In genomic region chr7:99125505-99125865, GRCh38 we compare ENCODE assay signal across 1 cellular context.
TF ChIP-seq lines count a peak whose summit lies in the region.

No MANE protein-coding gene starts in this region.

TF ChIP-seq in HEK293, 187 proteins besides CTCF, POLR2A, EP300 and RAD21 (continued from another document):
- TF ChIP-seq PRDM2 (tag by site-specific recombination; IDR thresholded peaks at IDR 0.05; ENCODE audit: borderline replicate concordance) (no peak), ZNF513 (tag by site-specific recombination; IDR thresholded peaks at IDR 0.05) (peak; percentile 29; the same call in 1 of the 2 replicates), SCRT2 (tag by site-specific recombination; IDR thresholded peaks at IDR 0.05) (no peak), KLF17 (tag by site-specific recombination; IDR thresholded peaks at IDR 0.05) (peak; percentile 19; the same call in 1 of the 2 replicates), ZNF658 (tag by site-specific recombination; IDR thresholded peaks at IDR 0.05) (no peak), HIC1 (tag by site-specific recombination; IDR thresholded peaks at IDR 0.05) (0 out of 2 replicates have a peak, but pooled peaks have one; percentile 22), ZNF350 (tag by site-specific recombination; IDR thresholded peaks at IDR 0.05) (no peak), ZNF26 (tag by site-specific recombination; IDR thresholded peaks at IDR 0.05) (no peak), ZNF155 (tag by site-specific recombination; IDR thresholded peaks at IDR 0.05) (no peak), GFI1B (tag by site-specific recombination; IDR thresholded peaks at IDR 0.05) (no peak), SCRT1 (tag by site-specific recombination; IDR thresholded peaks at IDR 0.05; ENCODE audit: borderline replicate concordance) (no peak), ZNF654 (tag by site-specific recombination; IDR thresholded peaks at IDR 0.05; ENCODE audit: low read depth) (peak; percentile 44), ZBTB6 (tag by site-specific recombination; IDR thresholded peaks at IDR 0.05) (no peak)
TF ChIP-seq in HEK293: peak in this region for 24.
